26 cellular contexts compared by ENCODE assay signal in genomic region chr6:141088171-141088570, GRCh38.
"Had no signal": no experiment of that assay in that cellular context is flagged by ENCODE, and none has a peak within 500 bp of the region (broad histone marks: within the 10 kb centered on the region; RNA-seq: fewer than 3 reads in every experiment).

No MANE protein-coding gene starts in this region.

- H3K36me3 ChIP-seq: ascending aorta, MG63, SJSA1 had no signal

- ATAC-seq: activated CD8-positive, alpha-beta T cell treated with anti-CD3 and anti-CD28 coated beads, Interleukin-2, amount 10 ng/mL, durations not matched to agents 7 days and 5 days; body of pancreas; T-helper 17 cell; WTC11 had no signal

- H3K9me3 ChIP-seq: ascending aorta, body of pancreas, MG63, SJSA1 had no signal

- DNase-seq: activated CD4-positive, alpha-beta T cell treated with anti-CD3 and anti-CD28 coated beads for 48 hours; activated CD4-positive, alpha-beta T cell treated with anti-CD3 and anti-CD28 coated beads, Interleukin-2, amount 50 U/mL, for 4 hours; activated CD4-positive, CD25-positive, alpha-beta regulatory T cell treated with anti-CD3 and anti-CD28 coated beads, Interleukin-2, amount 50 U/mL, for 72 hours; activated CD8-positive, alpha-beta memory T cell treated with anti-CD3 and anti-CD28 coated beads, Interleukin-2, amount 50 U/mL, for 48 hours; activated CD8-positive, alpha-beta T cell treated with anti-CD3 and anti-CD28 coated beads, Interleukin-2, amount 10 ng/mL, durations not matched to agents 7 days and 5 days; activated T-cell treated with anti-CD3 and anti-CD28 coated beads, Interleukin-2, amount 50 U/mL, for 1 hour; amniotic stem cell; body of pancreas; MG63; MV-4-11; NCI-H1092 treated with DMSO at 0.1 percent for 48 hours; NCI-H1417 treated with DMSO at 0.1 percent for 48 hours; NCI-H1694; NCI-H2029; NCI-H2107; NCI-H510A treated with DMSO at 0.1 percent for 48 hours; NCI-H69; NK-92 treated with Interleukin-12 subunit alpha and Interleukin-12 subunit beta, amount 100 ng/mL, for 24 hours; SHP77; T-helper 17 cell; T-helper 9 cell had no signal

- H3K4me3 ChIP-seq: ascending aorta, body of pancreas, MG63, SJSA1 had no signal

- H3K27me3 ChIP-seq: ascending aorta, body of pancreas, MG63, SJSA1 had no signal

- H3K9ac ChIP-seq: KMS-11 had no signal

- H3K4me2 ChIP-seq: KMS-11 had no signal

- H3K27ac ChIP-seq: ascending aorta, body of pancreas, KMS-11, SJSA1 had no signal

- FAIRE-seq: bronchial epithelial cell had no signal

- H3K4me1 ChIP-seq: ascending aorta, body of pancreas, SJSA1 had no signal
